In the genomic region with DNA sequence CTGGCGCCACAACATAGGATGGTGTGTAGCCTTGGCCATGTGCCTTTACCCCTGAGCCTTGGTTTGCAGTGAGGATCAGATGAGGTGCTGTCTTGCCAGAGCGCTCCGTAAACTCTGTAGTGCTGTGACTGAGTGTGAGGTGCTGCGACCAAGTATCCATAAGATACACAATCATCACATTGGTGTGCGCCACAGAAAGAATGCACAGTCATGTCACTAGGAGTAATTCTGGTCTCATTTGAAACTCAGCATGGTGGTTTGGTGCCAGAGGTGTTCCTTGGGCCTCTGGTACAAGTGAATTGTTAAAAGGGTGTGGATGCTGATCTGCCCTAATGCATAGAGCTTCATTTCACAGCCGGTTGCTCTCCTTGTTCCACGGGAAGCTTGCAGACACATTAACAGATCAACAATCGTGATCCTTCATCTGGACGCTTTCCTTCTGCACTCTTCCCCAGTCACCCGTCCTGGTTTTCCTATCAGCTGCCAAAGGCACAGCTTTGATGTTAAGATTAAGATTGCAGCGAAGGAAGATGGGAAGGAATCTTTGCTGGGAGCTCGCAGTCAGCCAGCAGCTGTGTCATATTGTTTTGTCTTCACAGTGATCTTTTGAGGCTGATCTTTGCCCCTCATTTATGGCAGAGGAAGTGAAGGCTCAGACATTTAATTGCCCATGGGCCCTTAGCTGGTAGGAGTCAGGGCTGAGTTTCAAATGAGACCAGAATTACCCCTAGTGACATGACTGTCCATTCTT, we compare ENCODE assay signal across 13 cellular contexts.
DNase-seq lines count a peak whose midpoint lies in the region; ATAC-seq, FAIRE-seq and TF ChIP-seq lines count a peak whose summit lies in the region.
"Had no signal": no experiment of that assay in that cellular context is flagged by ENCODE, and none has a peak within 500 bp of the region (broad histone marks: within the 10 kb centered on the region; RNA-seq: fewer than 3 reads in every experiment).

No MANE protein-coding gene starts in this region.

- H3K79me2 ChIP-seq in HepG2 (ENCODE audit: insufficient read depth, low read length): peaks cover 35% of the 10 kb centered on the region
- H3K79me2 ChIP-seq in H1 (ENCODE audit: control insufficient read depth in 1 of 2, insufficient read depth in 2 of 2, low read length in 2 of 2): peaks cover 0 to 84% of the 10 kb centered on the region in 2 experiments; a peak in 2 of 4 replicates
- H3K79me2 ChIP-seq in neural progenitor cell (ENCODE audit: low read depth): peaks cover 32% of the 10 kb centered on the region

- no peaks in the 10 kb centered on the region for H4K20me1 ChIP-seq in HepG2 (ENCODE audit: insufficient read depth, low read length)
- peaks cover 0 to 3% of the 10 kb centered on the region in 2 experiments for H4K20me1 ChIP-seq in H1 (replicated peaks in 1 of 2; ENCODE audit: control insufficient read depth in 1 of 2, insufficient read depth in 2 of 2, low read length in 2 of 2)
- H4K20me1 ChIP-seq in neural progenitor cell (ENCODE audit: low read depth): peaks cover 60% of the 10 kb centered on the region

- H3K27ac ChIP-seq in HepG2 (ENCODE audit: extremely low read length, insufficient read depth, low read length) (no peak overlapping the region), right lobe of liver (no peak overlapping the region), H1 (ENCODE audit: low read depth, low read length) (no peak overlapping the region), neural progenitor cell (no peak overlapping the region)

- DNase-seq in HepG2 (ENCODE audit: low spot score) (no peak), right lobe of liver (no peak), H1 (ENCODE audit: low read depth in 1 of 2, low spot score in 2 of 2) (no peak), neural progenitor cell (ENCODE audit: low spot score) (no peak), HUDEP-2 (lab: John Stamatoyannopoulos, UW; ENCODE audit: unreplicated experiment in 76 of 76) (no peak), mucosa of gallbladder (ENCODE audit: low spot score) (no peak), BE2C (no peak)
- no peak for DNase-seq in naive thymus-derived CD8-positive, alpha-beta T cell
- DNase-seq: activated CD4-positive, alpha-beta T cell treated with anti-CD3 and anti-CD28 coated beads for 4 hours; Kasumi-1; NCI-H187 treated with DMSO at 0.1 percent for 48 hours had no signal

- H2BK5ac ChIP-seq in H1 (ENCODE audit: low read depth, low read length): no peak overlapping the region

- no peak overlapping the region for H3K4me3 Mint-ChIP-seq in neural progenitor cell
- H3K4me3 Mint-ChIP-seq in naive thymus-derived CD8-positive, alpha-beta T cell: no peak overlapping the region
- H3K4me3 Mint-ChIP-seq: memory B cell had no signal

- TF ChIP-seq CTCF in HepG2 (CRISPR knock-in tag; IDR thresholded peaks at IDR 0.05): no peak
- TF ChIP-seq CTCF in right lobe of liver (IDR thresholded peaks at IDR 0.05): no peak
- TF ChIP-seq CTCF in H1 (IDR thresholded peaks at IDR 0.05; ENCODE audit: control extremely low read depth in 1 of 3, insufficient read depth in 1 of 3, low read depth in 1 of 3, low read length in 3 of 3): no peak
- no peak for TF ChIP-seq CTCF in neural progenitor cell (IDR thresholded peaks at IDR 0.05)
- no peak for TF ChIP-seq CTCF in BE2C (IDR thresholded peaks at IDR 0.05; ENCODE audit: low read depth, low read length)

- H3F3A ChIP-seq in neural progenitor cell (ENCODE audit: low read depth): no peaks in the 10 kb centered on the region

- 0 out of 2 replicates have a peak overlapping the region, but pooled peaks have one; percentile 1 for H2BK15ac ChIP-seq in H1 (ENCODE audit: low read length)

- no peak overlapping the region for H3K14ac ChIP-seq in H1 (ENCODE audit: insufficient read length)

- no peak overlapping the region for H3K18ac ChIP-seq in H1 (ENCODE audit: extremely low read depth, low read length)

- peaks cover 86% of the 10 kb centered on the region for H3K4me1 ChIP-seq in HepG2 (ENCODE audit: insufficient read depth, low read length)
- peaks cover 0 to 12% (median 0%) of the 10 kb centered on the region in 4 donors for H3K4me1 ChIP-seq in right lobe of liver
- peaks cover 0 to 11% (median 4%) of the 10 kb centered on the region in 4 experiments; a peak in 5 of 7 replicates for H3K4me1 ChIP-seq in H1 (replicated peaks in 1 of 4; ENCODE audit: control insufficient read depth in 3 of 4, insufficient read depth in 4 of 4, low read length in 3 of 4)
- peaks cover 16% of the 10 kb centered on the region for H3K4me1 ChIP-seq in neural progenitor cell
- H3K4me1 ChIP-seq in BE2C: no peaks in the 10 kb centered on the region

- no peak overlapping the region for H4K5ac ChIP-seq in H1 (ENCODE audit: insufficient read length, low read depth, low read length)

- intact Hi-C loops in HepG2 (cut with micrococcal nuclease; ENCODE audit: unreplicated experiment) (no loop called here), right lobe of liver (cut with DNase I) (no loop called here)

- no peak overlapping the region for H2BK20ac ChIP-seq in H1 (ENCODE audit: low read length)

- no peaks in the 10 kb centered on the region for H3K9me3 Mint-ChIP-seq in neural progenitor cell
- H3K9me3 Mint-ChIP-seq in naive thymus-derived CD8-positive, alpha-beta T cell: no peaks in the 10 kb centered on the region
- H3K9me3 Mint-ChIP-seq: memory B cell had no signal

- ATAC-seq in HepG2: no peak
- ATAC-seq in right lobe of liver: no peak
- no peak for ATAC-seq in naive thymus-derived CD8-positive, alpha-beta T cell

- POLR2A ChIA-PET in HepG2 (lab: Yijun Ruan, JAX) (interaction anchor here (1.2 kb wide), 1 partner anchor 14 kb away, joined by 3 read pairs; no protein-coding TSS in a partner anchor), H1 (lab: Charles Lee; ENCODE audit: partially characterized antibody) (interaction anchor here (2.1 kb wide), 1 partner anchor 79 kb away, joined by 8 read pairs; the partner anchor contains the start of gene KSR1)
- POLR2A ChIA-PET in naive thymus-derived CD8-positive, alpha-beta T cell (lab: Charles Lee): no interaction called here

- H3K27me3 ChIP-seq in HepG2 (ENCODE audit: control insufficient read depth in 1 of 2, insufficient read depth in 2 of 2, low read length in 2 of 2): no peaks in the 10 kb centered on the region
- H3K27me3 ChIP-seq in right lobe of liver: no peaks in the 10 kb centered on the region
- no peaks in the 10 kb centered on the region for H3K27me3 ChIP-seq in H1 (replicated peaks in 1 of 4; ENCODE audit: control insufficient read depth in 3 of 4, extremely low read depth in 1 of 4, insufficient read depth in 3 of 4, low read length in 3 of 4)
- no peaks in the 10 kb centered on the region for H3K27me3 ChIP-seq in neural progenitor cell
- H3K27me3 ChIP-seq in BE2C: no peaks in the 10 kb centered on the region

- H3K23ac ChIP-seq in H1 (ENCODE audit: insufficient read length): no peak overlapping the region

- no peak overlapping the region for H3K9ac ChIP-seq in HepG2 (ENCODE audit: insufficient read depth, low read depth, low read length)
- no peak overlapping the region for H3K9ac ChIP-seq in H1 (replicated peaks in 1 of 4; ENCODE audit: extremely low read depth in 1 of 4, low read depth in 3 of 4, low read length in 3 of 4)
- no peak overlapping the region for H3K9ac ChIP-seq in neural progenitor cell

- TF ChIP-seq POLR2A in HepG2 (IDR thresholded peaks at IDR 0.05; ENCODE audit: insufficient read depth in 1 of 2, low read depth in 2 of 2, low read length in 2 of 2) (no peak), right lobe of liver (IDR thresholded peaks at IDR 0.05) (no peak), H1 (IDR thresholded peaks at IDR 0.05; ENCODE audit: control extremely low read depth in 1 of 2, low read depth in 2 of 2, low read length in 2 of 2) (no peak)

- no peak overlapping the region for H4K8ac ChIP-seq in H1 (ENCODE audit: extremely low read depth, insufficient read depth, low read length)

- H2AK5ac ChIP-seq in H1 (ENCODE audit: low read depth, low read length): 0 out of 2 replicates have a peak overlapping the region, but pooled peaks have one; percentile 3

- H3K4me2 ChIP-seq in HepG2 (ENCODE audit: low read depth, low read length) (no peak overlapping the region), H1 (ENCODE audit: insufficient read depth in 1 of 2, low read depth in 2 of 2, low read length in 2 of 2) (no peak overlapping the region), neural progenitor cell (no peak overlapping the region)

- H3K4me1 Mint-ChIP-seq in neural progenitor cell: peaks cover 21% of the 10 kb centered on the region
- H3K4me1 Mint-ChIP-seq in naive thymus-derived CD8-positive, alpha-beta T cell: peaks cover 3 to 26% (median 15%) of the 10 kb centered on the region in 4 donors

- 88% methylated on average over 11 of the region's 12 CpGs for WGBS in HepG2 (ENCODE audit: low lambda C conversion rate)
- WGBS in right lobe of liver (ENCODE audit: insufficient coverage, low coverage, low lambda C conversion rate, missing lambda C conversion rate): 83% methylated on average over 12 of the region's 12 CpGs
- WGBS in H1 (ENCODE audit: extremely low coverage in 1 of 2, insufficient coverage in 1 of 2, insufficient read length in 1 of 2, insufficient replicate concordance in 2 of 2, low coverage in 1 of 2, low lambda C conversion rate in 2 of 2, missing lambda C conversion rate in 1 of 2), 2 experiments: 91% methylated on average over 12 of the region's 12 CpGs; no CpG with 5 or more reads in 1 of the 2 experiments

- CTCF ChIA-PET in HepG2 (lab: Yijun Ruan, JAX; ENCODE audit: low intra/inter-chr PET ratio, low total read pairs) (no interaction called here), H1 (lab: Charles Lee; ENCODE audit: partially characterized antibody) (interaction anchor here (0.5 to 5.8 kb wide), 23 partner anchors 10 to 186 kb away, joined by 3 to 52 read pairs (median 4); partner anchors contain the start of gene KSR1)

- no peak overlapping the region for H2BK12ac ChIP-seq in H1 (ENCODE audit: low read depth, low read length)

- peaks cover 16% of the 10 kb centered on the region for H3K79me1 ChIP-seq in H1 (ENCODE audit: low read depth, low read length)

- no peak overlapping the region for H2BK120ac ChIP-seq in H1 (replicated peaks; ENCODE audit: low read depth, low read length)

- TF ChIP-seq EP300 in HepG2 (IDR thresholded peaks at IDR 0.05; ENCODE audit: low read depth in 2 of 2, low read length in 2 of 2) (no peak), HepG2 (CRISPR knock-in tag; IDR thresholded peaks at IDR 0.05; ENCODE audit: borderline replicate concordance) (no peak), H1 (IDR thresholded peaks at IDR 0.05; ENCODE audit: borderline replicate concordance in 1 of 2, low read depth in 2 of 2, low read length in 2 of 2) (no peak)

- no peak overlapping the region for H3K4ac ChIP-seq in H1 (replicated peaks; ENCODE audit: insufficient read length, low read depth, low read length)

- no peak overlapping the region for H3K4me3 ChIP-seq in HepG2 (replicated peaks in 1 of 3; ENCODE audit: insufficient read depth in 1 of 3, low read depth in 2 of 3, low read length in 3 of 3)
- no peak overlapping the region for H3K4me3 ChIP-seq in right lobe of liver
- H3K4me3 ChIP-seq in H1 (ENCODE audit: extremely low read depth in 1 of 4, insufficient read depth in 2 of 4, low read depth in 3 of 4, low read length in 4 of 4): no peak overlapping the region
- no peak overlapping the region for H3K4me3 ChIP-seq in neural progenitor cell
- H3K4me3 ChIP-seq in BE2C (ENCODE audit: low read depth, low read length): no peak overlapping the region

- H3K9me3 ChIP-seq in HepG2 (ENCODE audit: low read length) (no peaks in the 10 kb centered on the region), right lobe of liver (no peaks in the 10 kb centered on the region), H1 (ENCODE audit: insufficient read depth in 2 of 2, low read depth in 1 of 2, low read length in 1 of 2) (no peaks in the 10 kb centered on the region), neural progenitor cell (ENCODE audit: low read depth) (no peaks in the 10 kb centered on the region), BE2C (no peaks in the 10 kb centered on the region)

- no peak overlapping the region for H3K56ac ChIP-seq in H1 (replicated peaks; ENCODE audit: insufficient read length, low read depth, low read length)

- H3K27ac Mint-ChIP-seq in neural progenitor cell: peak overlapping the region; percentile 65
- no peak overlapping the region for H3K27ac Mint-ChIP-seq in naive thymus-derived CD8-positive, alpha-beta T cell
- H3K27ac Mint-ChIP-seq: memory B cell had no signal

- H2AFZ ChIP-seq in HepG2 (ENCODE audit: low read length) (no peak overlapping the region), H1 (ENCODE audit: low read length) (no peak overlapping the region), neural progenitor cell (replicated peaks) (no peak overlapping the region)

- in situ Hi-C loops in HepG2 (cut with HindIII; ENCODE audit: extremely low pct_ligation_motif_present, low pct_unique_long_range_greater_than_20kb): loop anchor here (10.0 kb wide), 1 partner anchor 59 kb away; no protein-coding TSS in a partner anchor

- FAIRE-seq in HepG2 (lab: Jason Lieb, UNC) (no peak), H1 (lab: Jason Lieb, UNC) (no peak)
- FAIRE-seq: bronchial epithelial cell had no signal

- no TSS peak for BruUV-seq in HepG2 (replicated peaks; lab: Mats Ljungman, UMichigan)

- H3K23me2 ChIP-seq in H1 (ENCODE audit: low read depth, low read length): no peaks in the 10 kb centered on the region

- no peak overlapping the region for H4K91ac ChIP-seq in H1 (replicated peaks; ENCODE audit: insufficient read length, low read length)

- H3K36me3 Mint-ChIP-seq in neural progenitor cell: no peaks in the 10 kb centered on the region
- H3K36me3 Mint-ChIP-seq in naive thymus-derived CD8-positive, alpha-beta T cell: no peaks in the 10 kb centered on the region
- H3K36me3 Mint-ChIP-seq: memory B cell had no signal

- H3K36me3 ChIP-seq in HepG2 (replicated peaks in 1 of 2; ENCODE audit: control insufficient read depth in 1 of 2, insufficient read depth in 2 of 2, low read length in 2 of 2) (no peaks in the 10 kb centered on the region), right lobe of liver (no peaks in the 10 kb centered on the region), H1 (ENCODE audit: control insufficient read depth in 2 of 4, insufficient read depth in 4 of 4, low read length in 3 of 4) (no peaks in the 10 kb centered on the region), neural progenitor cell (no peaks in the 10 kb centered on the region), BE2C (no peaks in the 10 kb centered on the region)

- H3K27me3 Mint-ChIP-seq in neural progenitor cell (ENCODE audit: insufficient read depth, low read depth): no peaks in the 10 kb centered on the region
- no peaks in the 10 kb centered on the region for H3K27me3 Mint-ChIP-seq in naive thymus-derived CD8-positive, alpha-beta T cell
- H3K27me3 Mint-ChIP-seq: memory B cell had no signal

- TF ChIP-seq RAD21 in HepG2 (CRISPR knock-in tag; IDR thresholded peaks at IDR 0.05) (no peak), H1 (IDR thresholded peaks at IDR 0.05 in 1 of 2, conservative IDR thresholded peaks at IDR 0.05 in 1 of 2; ENCODE audit: low read depth in 2 of 2, low read length in 2 of 2) (no peak)
